ENCODE assay signal across 18 cellular contexts in the genomic region with DNA sequence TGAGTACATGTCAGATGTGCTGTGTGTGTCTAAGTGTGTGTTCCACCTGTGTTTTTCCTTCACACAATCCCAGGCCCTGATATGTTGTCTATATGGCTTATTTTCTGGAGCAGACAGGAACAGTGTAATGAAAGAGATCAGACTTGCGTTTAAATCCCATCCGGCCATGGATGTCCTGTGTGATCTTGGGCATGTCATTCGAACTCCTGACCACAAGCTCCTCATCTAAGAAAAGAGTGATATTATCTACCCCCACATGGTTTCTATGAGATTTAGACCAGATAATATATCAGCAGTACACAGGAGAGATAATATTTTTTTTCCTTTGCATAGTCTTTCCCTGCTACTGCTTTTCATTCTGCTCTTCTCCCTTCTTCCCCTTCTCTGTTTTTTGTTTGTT. TPM values are rescaled to one million over a fixed set of nuclear protein-coding genes. Genes with fewer than 3 reads are reported as not detected.
DNase-seq lines count a peak whose midpoint lies in the region; ATAC-seq and TF ChIP-seq lines count a peak whose summit lies in the region.
"Had no signal": no experiment of that assay in that cellular context is flagged by ENCODE, and none has a peak within 500 bp of the region (broad histone marks: within the 10 kb centered on the region; RNA-seq: fewer than 3 reads in every experiment).

No MANE protein-coding gene starts in this region.

- no peaks in the 10 kb centered on the region for H3K9me2 ChIP-seq in OCI-LY1 (ENCODE audit: low read depth, low read length)

- peaks cover 3% of the 10 kb centered on the region; the same call in 1 of the 2 replicates for H3F3A ChIP-seq in OCI-LY1 (ENCODE audit: insufficient read depth, low read length)

- peaks cover 66% of the 10 kb centered on the region for H3K36me3 Mint-ChIP-seq in activated T-cell treated with anti-CD3 and anti-CD28 coated beads, Interleukin-2, amount 50 U/mL, for 24 hours (ENCODE audit: low read depth)
- H3K36me3 Mint-ChIP-seq in activated naive CD8-positive, alpha-beta T cell treated with anti-CD3 and anti-CD28 coated beads, Interleukin-2, amount 50 U/mL, for 24 hours (ENCODE audit: low read depth) = peaks cover 36% of the 10 kb centered on the region
- H3K36me3 Mint-ChIP-seq in stimulated activated effector memory CD8-positive, alpha-beta T cell treated with anti-CD3 and anti-CD28 coated beads, Interleukin-12 subunit alpha, Interleukin-12 subunit beta, amount 100 ng/mL, for 72 hours = peaks cover 35% of the 10 kb centered on the region
- no peaks in the 10 kb centered on the region for H3K36me3 Mint-ChIP-seq in WTC11

- H3K9me3 ChIP-seq in OCI-LY1 (ENCODE audit: low read length) = no peaks in the 10 kb centered on the region

- H3K79me2 ChIP-seq in OCI-LY1 (ENCODE audit: insufficient read depth, low read length) = peaks cover 74% of the 10 kb centered on the region

- no peaks in the 10 kb centered on the region for H3K27me3 ChIP-seq in OCI-LY1 (ENCODE audit: insufficient read depth, low read length)

- peak overlapping the region; percentile 89 for H3K27ac Mint-ChIP-seq in activated T-cell treated with anti-CD3 and anti-CD28 coated beads, Interleukin-2, amount 50 U/mL, for 24 hours
- peak overlapping the region; percentile 98 for H3K27ac Mint-ChIP-seq in activated naive CD8-positive, alpha-beta T cell treated with anti-CD3 and anti-CD28 coated beads, Interleukin-2, amount 50 U/mL, for 24 hours
- peak overlapping the region; percentile 89 for H3K27ac Mint-ChIP-seq in stimulated activated effector memory CD8-positive, alpha-beta T cell treated with anti-CD3 and anti-CD28 coated beads, Interleukin-12 subunit alpha, Interleukin-12 subunit beta, amount 100 ng/mL, for 72 hours
- no peak overlapping the region for H3K27ac Mint-ChIP-seq in WTC11

- no peak overlapping the region for H2AFZ ChIP-seq in OCI-LY1 (ENCODE audit: low read length)

- H3K4me3 ChIP-seq in OCI-LY1 (ENCODE audit: low read depth, low read length, poor library complexity, severe bottlenecking) = no peak overlapping the region

- peak overlapping the region; percentile 18 for H3K4me3 Mint-ChIP-seq in activated T-cell treated with anti-CD3 and anti-CD28 coated beads, Interleukin-2, amount 50 U/mL, for 24 hours
- H3K4me3 Mint-ChIP-seq in activated naive CD8-positive, alpha-beta T cell treated with anti-CD3 and anti-CD28 coated beads, Interleukin-2, amount 50 U/mL, for 24 hours = peak overlapping the region; percentile 63
- H3K4me3 Mint-ChIP-seq in stimulated activated effector memory CD8-positive, alpha-beta T cell treated with anti-CD3 and anti-CD28 coated beads, Interleukin-12 subunit alpha, Interleukin-12 subunit beta, amount 100 ng/mL, for 72 hours = peak overlapping the region; percentile 68
- H3K4me3 Mint-ChIP-seq in WTC11 = no peak overlapping the region

- H3K27me3 Mint-ChIP-seq in activated T-cell treated with anti-CD3 and anti-CD28 coated beads, Interleukin-2, amount 50 U/mL, for 24 hours = no peaks in the 10 kb centered on the region
- no peaks in the 10 kb centered on the region for H3K27me3 Mint-ChIP-seq in activated naive CD8-positive, alpha-beta T cell treated with anti-CD3 and anti-CD28 coated beads, Interleukin-2, amount 50 U/mL, for 24 hours
- no peaks in the 10 kb centered on the region for H3K27me3 Mint-ChIP-seq in WTC11 (ENCODE audit: low read depth)

- TF ChIP-seq CTCF in OCI-LY1 (IDR thresholded peaks at IDR 0.05; ENCODE audit: low read length) (no peak), WTC11 (IDR thresholded peaks at IDR 0.05) (no peak)

- H3K4me1 Mint-ChIP-seq in activated T-cell treated with anti-CD3 and anti-CD28 coated beads, Interleukin-2, amount 50 U/mL, for 24 hours (ENCODE audit: low read depth) = peaks cover 80% of the 10 kb centered on the region
- H3K4me1 Mint-ChIP-seq in activated naive CD8-positive, alpha-beta T cell treated with anti-CD3 and anti-CD28 coated beads, Interleukin-2, amount 50 U/mL, for 24 hours = peaks cover 85% of the 10 kb centered on the region
- peaks cover 83% of the 10 kb centered on the region for H3K4me1 Mint-ChIP-seq in stimulated activated effector memory CD8-positive, alpha-beta T cell treated with anti-CD3 and anti-CD28 coated beads, Interleukin-12 subunit alpha, Interleukin-12 subunit beta, amount 100 ng/mL, for 72 hours
- H3K4me1 Mint-ChIP-seq in WTC11 = peaks cover 7% of the 10 kb centered on the region

- no peak for DNase-seq in activated T-cell treated with anti-CD3 and anti-CD28 coated beads, Interleukin-2, amount 50 U/mL, for 24 hours
- DNase-seq in activated T-cell treated with anti-CD3 and anti-CD28 coated beads, Interleukin-2, amount 50 U/mL, for 1 hour = no peak
- DNase-seq in activated naive CD8-positive, alpha-beta T cell treated with anti-CD3 and anti-CD28 coated beads, Interleukin-2, amount 50 U/mL, for 24 hours = no peak
- DNase-seq in stimulated activated effector memory CD8-positive, alpha-beta T cell treated with anti-CD3 and anti-CD28 coated beads, Interleukin-12 subunit alpha, Interleukin-12 subunit beta, amount 100 ng/mL, for 72 hours (ENCODE audit: low spot score in 2 of 2) = no peak
- no peak for DNase-seq in WTC11 (ENCODE audit: low spot score)
- no peak for DNase-seq in DMS79 treated with DMSO at 0.1 percent for 48 hours (lab: John Stamatoyannopoulos, UW)
- DNase-seq in NCI-H146 treated with DMSO at 0.1 percent for 48 hours (lab: John Stamatoyannopoulos, UW; ENCODE audit: unreplicated experiment) = no peak
- DNase-seq: COR-L47, hypothalamus, MM.1S, NCI-H2081, NCI-H524, PC-3, WERI-Rb-1 had no signal

- peak overlapping the region; percentile 84 for H3K27ac ChIP-seq in OCI-LY1 (ENCODE audit: low read depth, low read length, poor library complexity, severe bottlenecking)
- H3K27ac ChIP-seq: WERI-Rb-1 had no signal

- H3K4me2 ChIP-seq in OCI-LY1 (ENCODE audit: low read length) = no peak overlapping the region

- no peak overlapping the region for H3K9ac ChIP-seq in OCI-LY1 (ENCODE audit: low read length)

- peak; percentile 15 for ATAC-seq in activated naive CD8-positive, alpha-beta T cell treated with anti-CD3 and anti-CD28 coated beads, Interleukin-2, amount 50 U/mL, for 24 hours
- ATAC-seq in stimulated activated effector memory CD8-positive, alpha-beta T cell treated with anti-CD3 and anti-CD28 coated beads, Interleukin-12 subunit alpha, Interleukin-12 subunit beta, amount 100 ng/mL, for 72 hours = peak; percentile 20
- ATAC-seq in WTC11 = no peak
- ATAC-seq: PC-3, SK-N-SH treated with all-trans-retinoic acid at 6 μM for 48 hours had no signal

- POLR2A ChIA-PET in WTC11 (lab: Charles Lee) = no interaction called here

- H3K4me1 ChIP-seq in OCI-LY1 (ENCODE audit: insufficient read depth, low read length, severe bottlenecking) = peaks cover 86% of the 10 kb centered on the region

- no peaks in the 10 kb centered on the region for H3K9me3 Mint-ChIP-seq in activated T-cell treated with anti-CD3 and anti-CD28 coated beads, Interleukin-2, amount 50 U/mL, for 24 hours
- no peaks in the 10 kb centered on the region for H3K9me3 Mint-ChIP-seq in activated naive CD8-positive, alpha-beta T cell treated with anti-CD3 and anti-CD28 coated beads, Interleukin-2, amount 50 U/mL, for 24 hours
- H3K9me3 Mint-ChIP-seq in stimulated activated effector memory CD8-positive, alpha-beta T cell treated with anti-CD3 and anti-CD28 coated beads, Interleukin-12 subunit alpha, Interleukin-12 subunit beta, amount 100 ng/mL, for 72 hours = no peaks in the 10 kb centered on the region
- H3K9me3 Mint-ChIP-seq in WTC11 = no peaks in the 10 kb centered on the region

- peaks cover 37% of the 10 kb centered on the region for H3K36me3 ChIP-seq in OCI-LY1 (ENCODE audit: insufficient read depth, low read length)
- H3K36me3 ChIP-seq: WERI-Rb-1 had no signal

- CTCF ChIA-PET in WTC11 (lab: Charles Lee) = no interaction called here

- H4K20me1 ChIP-seq in OCI-LY1 (ENCODE audit: insufficient read depth, low read length) = no peaks in the 10 kb centered on the region

TF ChIP-seq in WTC11, 78 proteins besides CTCF, POLR2A, EP300 and RAD21 (continues in another document):
- no peak for TF ChIP-seq RELA (CRISPR knock-in tag; IDR thresholded peaks at IDR 0.05; ENCODE audit: borderline replicate concordance)
- TF ChIP-seq, protein P1, sequence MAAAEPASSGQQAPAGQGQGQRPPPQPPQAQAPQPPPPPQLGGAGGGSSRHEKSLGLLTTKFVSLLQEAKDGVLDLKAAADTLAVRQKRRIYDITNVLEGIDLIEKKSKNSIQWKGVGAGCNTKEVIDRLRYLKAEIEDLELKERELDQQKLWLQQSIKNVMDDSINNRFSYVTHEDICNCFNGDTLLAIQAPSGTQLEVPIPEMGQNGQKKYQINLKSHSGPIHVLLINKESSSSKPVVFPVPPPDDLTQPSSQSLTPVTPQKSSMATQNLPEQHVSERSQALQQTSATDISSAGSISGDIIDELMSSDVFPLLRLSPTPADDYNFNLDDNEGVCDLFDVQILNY (CRISPR knock-in tag; IDR thresholded peaks at IDR 0.05) = no peak
- TF ChIP-seq FOXJ3 (CRISPR knock-in tag; IDR thresholded peaks at IDR 0.05; ENCODE audit: borderline replicate concordance) = no peak
- TF ChIP-seq, protein P2, sequence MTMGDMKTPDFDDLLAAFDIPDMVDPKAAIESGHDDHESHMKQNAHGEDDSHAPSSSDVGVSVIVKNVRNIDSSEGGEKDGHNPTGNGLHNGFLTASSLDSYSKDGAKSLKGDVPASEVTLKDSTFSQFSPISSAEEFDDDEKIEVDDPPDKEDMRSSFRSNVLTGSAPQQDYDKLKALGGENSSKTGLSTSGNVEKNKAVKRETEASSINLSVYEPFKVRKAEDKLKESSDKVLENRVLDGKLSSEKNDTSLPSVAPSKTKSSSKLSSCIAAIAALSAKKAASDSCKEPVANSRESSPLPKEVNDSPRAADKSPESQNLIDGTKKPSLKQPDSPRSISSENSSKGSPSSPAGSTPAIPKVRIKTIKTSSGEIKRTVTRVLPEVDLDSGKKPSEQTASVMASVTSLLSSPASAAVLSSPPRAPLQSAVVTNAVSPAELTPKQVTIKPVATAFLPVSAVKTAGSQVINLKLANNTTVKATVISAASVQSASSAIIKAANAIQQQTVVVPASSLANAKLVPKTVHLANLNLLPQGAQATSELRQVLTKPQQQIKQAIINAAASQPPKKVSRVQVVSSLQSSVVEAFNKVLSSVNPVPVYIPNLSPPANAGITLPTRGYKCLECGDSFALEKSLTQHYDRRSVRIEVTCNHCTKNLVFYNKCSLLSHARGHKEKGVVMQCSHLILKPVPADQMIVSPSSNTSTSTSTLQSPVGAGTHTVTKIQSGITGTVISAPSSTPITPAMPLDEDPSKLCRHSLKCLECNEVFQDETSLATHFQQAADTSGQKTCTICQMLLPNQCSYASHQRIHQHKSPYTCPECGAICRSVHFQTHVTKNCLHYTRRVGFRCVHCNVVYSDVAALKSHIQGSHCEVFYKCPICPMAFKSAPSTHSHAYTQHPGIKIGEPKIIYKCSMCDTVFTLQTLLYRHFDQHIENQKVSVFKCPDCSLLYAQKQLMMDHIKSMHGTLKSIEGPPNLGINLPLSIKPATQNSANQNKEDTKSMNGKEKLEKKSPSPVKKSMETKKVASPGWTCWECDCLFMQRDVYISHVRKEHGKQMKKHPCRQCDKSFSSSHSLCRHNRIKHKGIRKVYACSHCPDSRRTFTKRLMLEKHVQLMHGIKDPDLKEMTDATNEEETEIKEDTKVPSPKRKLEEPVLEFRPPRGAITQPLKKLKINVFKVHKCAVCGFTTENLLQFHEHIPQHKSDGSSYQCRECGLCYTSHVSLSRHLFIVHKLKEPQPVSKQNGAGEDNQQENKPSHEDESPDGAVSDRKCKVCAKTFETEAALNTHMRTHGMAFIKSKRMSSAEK (CRISPR knock-in tag; IDR thresholded peaks at IDR 0.05; ENCODE audit: borderline replicate concordance) = no peak

RNA-seq across cellular contexts. Expression of a gene that starts 37.3 kb away (rescaled TPM):
- total RNA-seq in WTC11 (2021) = 0.16 to 0.22 TPM (median 0.18 TPM) in 3 replicates
- total RNA-seq: A673, PC-3, pulmonary artery endothelial cell had no signal
